In genomic region chr4:123554819-123555499, GRCh38 we compare ENCODE assay signal across 9 cellular contexts.
DNase-seq lines count a peak whose midpoint lies in the region; ATAC-seq and TF ChIP-seq lines count a peak whose summit lies in the region.
"Had no signal": no experiment of that assay in that cellular context is flagged by ENCODE, and none has a peak within 500 bp of the region (broad histone marks: within the 10 kb centered on the region; RNA-seq: fewer than 3 reads in every experiment).

No MANE protein-coding gene starts in this region.

- DNase-seq in Calu3 (no peak), hepatic stellate cell (ENCODE audit: low spot score) (peak; percentile 9), psoas muscle (no peak), RPMI8226 (no peak), occipital lobe (lab: John Stamatoyannopoulos, UW) (no peak)
- DNase-seq in activated CD4-positive, alpha-beta T cell treated with anti-CD3 and anti-CD28 coated beads, Interleukin-2, amount 50 U/mL, for 48 hours: no peak
- DNase-seq: CD8-positive, alpha-beta T cell had no signal

- H3K4me3 Mint-ChIP-seq in Calu3 (ENCODE audit: low read depth, unreplicated experiment): peak overlapping the region; percentile 55
- H3K4me3 Mint-ChIP-seq: CD8-positive, alpha-beta T cell had no signal

- peak overlapping the region; percentile 24 for H3K4me3 ChIP-seq in psoas muscle

- ATAC-seq in psoas muscle (peak; percentile 44 to 69 (median 58)), HG03175 (IDR thresholded peaks at IDR 0.05; ENCODE audit: unreplicated experiment) (no peak)
- ATAC-seq: CD8-positive, alpha-beta T cell had no signal

- H3K27ac Mint-ChIP-seq in Calu3 (ENCODE audit: unreplicated experiment): peak overlapping the region; percentile 90
- H3K27ac Mint-ChIP-seq: CD8-positive, alpha-beta T cell had no signal

- peaks cover 12% of the 10 kb centered on the region for H3K36me3 Mint-ChIP-seq in Calu3 (ENCODE audit: insufficient read depth, unreplicated experiment)
- H3K36me3 Mint-ChIP-seq: CD8-positive, alpha-beta T cell had no signal

- BruUV-seq in Calu3 (replicated peaks; lab: Mats Ljungman, UMichigan): no TSS peak

- intact Hi-C loops in Calu3 (cut with micrococcal nuclease; ENCODE audit: unreplicated experiment) (loop anchor here (1.0 to 5.0 kb wide), 6 partner anchors 33 to 557 kb away; no protein-coding TSS in a partner anchor), psoas muscle (cut with DNase I) (loop anchor here in 1 of 2 donors (2.0 kb wide), 1 partner anchor 156 kb away; no protein-coding TSS in a partner anchor)

- H3K4me1 Mint-ChIP-seq in Calu3 (ENCODE audit: low read depth, unreplicated experiment): peaks cover 63% of the 10 kb centered on the region

- no peaks in the 10 kb centered on the region for H3K36me3 ChIP-seq in psoas muscle (ENCODE audit: insufficient read depth in 1 of 2, low read depth in 1 of 2)

- H3K27me3 Mint-ChIP-seq in Calu3 (ENCODE audit: unreplicated experiment): no peaks in the 10 kb centered on the region

- no peaks in the 10 kb centered on the region for H3K9me3 ChIP-seq in psoas muscle

- H3K4me1 ChIP-seq in psoas muscle: peaks cover 22% of the 10 kb centered on the region

- H3K9me3 Mint-ChIP-seq in Calu3 (ENCODE audit: low read depth, unreplicated experiment): no peaks in the 10 kb centered on the region
- H3K9me3 Mint-ChIP-seq: CD8-positive, alpha-beta T cell had no signal

- H3K27ac ChIP-seq in angular gyrus (ENCODE audit: low read depth, low read length): peak overlapping the region; percentile 7
- H3K27ac ChIP-seq in psoas muscle: peak overlapping the region; percentile 66

- CTCF ChIA-PET in Calu3 (lab: Charles Lee): interaction anchor here (0.6 to 2.1 kb wide), 4 partner anchors 10 to 76 kb away, joined by 3 to 6 read pairs (median 4); no protein-coding TSS in a partner anchor

- 14 to 25% (median 17%) methylated on average over 10 of the region's 10 CpGs for WGBS in psoas muscle, 3 donors

- no peaks in the 10 kb centered on the region for H3K27me3 ChIP-seq in psoas muscle (ENCODE audit: insufficient read depth in 3 of 3, low read length in 2 of 3)

- TF ChIP-seq CTCF in Calu3 (IDR thresholded peaks at IDR 0.05; ENCODE audit: unreplicated experiment): no peak
- no peak for TF ChIP-seq CTCF in psoas muscle (IDR thresholded peaks at IDR 0.05)
